ENCODE assay signal across 1 cellular context in the genomic region with DNA sequence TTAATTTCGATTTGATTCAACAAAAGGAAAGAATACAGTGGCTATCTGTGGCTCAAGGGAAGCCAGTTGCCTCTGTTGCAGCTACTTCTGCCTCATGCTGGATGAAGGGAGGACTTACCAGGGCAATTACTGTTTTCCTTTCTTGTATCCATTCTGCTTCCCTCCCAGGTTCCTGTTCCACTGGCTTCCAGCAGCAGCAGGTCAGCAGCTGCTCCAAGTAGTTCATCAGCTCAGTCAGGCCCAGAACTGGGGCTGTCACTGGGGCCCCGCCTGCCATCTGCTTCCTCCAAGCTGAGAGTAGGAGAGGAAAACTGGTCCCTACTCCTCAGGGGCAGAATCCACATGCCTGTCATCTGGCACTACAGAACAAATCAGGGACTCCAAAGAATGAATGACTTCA.
TF ChIP-seq lines count a peak whose summit lies in the region.

No MANE protein-coding gene starts in this region.

TF ChIP-seq in IMR-90, 13 proteins besides CTCF, POLR2A, EP300 and RAD21:
- no peak for TF ChIP-seq CEBPB (IDR thresholded peaks at IDR 0.05; ENCODE audit: low read depth, low read length)
- no peak for TF ChIP-seq RCOR1 (IDR thresholded peaks at IDR 0.05; ENCODE audit: insufficient replicate concordance, low read length)
- TF ChIP-seq CHD1 (IDR thresholded peaks at IDR 0.05; ENCODE audit: low read depth, low read length): no peak
- TF ChIP-seq MAZ (IDR thresholded peaks at IDR 0.05; ENCODE audit: borderline replicate concordance, low read depth, low read length): no peak
- TF ChIP-seq RFX5 (IDR thresholded peaks at IDR 0.05; ENCODE audit: low read depth, low read length): no peak
- TF ChIP-seq NFE2L2 (IDR thresholded peaks at IDR 0.05; ENCODE audit: low read depth, low read length): no peak
- no peak for TF ChIP-seq SMC3 (IDR thresholded peaks at IDR 0.05; ENCODE audit: low read depth, low read length)
- TF ChIP-seq, protein P1, sequence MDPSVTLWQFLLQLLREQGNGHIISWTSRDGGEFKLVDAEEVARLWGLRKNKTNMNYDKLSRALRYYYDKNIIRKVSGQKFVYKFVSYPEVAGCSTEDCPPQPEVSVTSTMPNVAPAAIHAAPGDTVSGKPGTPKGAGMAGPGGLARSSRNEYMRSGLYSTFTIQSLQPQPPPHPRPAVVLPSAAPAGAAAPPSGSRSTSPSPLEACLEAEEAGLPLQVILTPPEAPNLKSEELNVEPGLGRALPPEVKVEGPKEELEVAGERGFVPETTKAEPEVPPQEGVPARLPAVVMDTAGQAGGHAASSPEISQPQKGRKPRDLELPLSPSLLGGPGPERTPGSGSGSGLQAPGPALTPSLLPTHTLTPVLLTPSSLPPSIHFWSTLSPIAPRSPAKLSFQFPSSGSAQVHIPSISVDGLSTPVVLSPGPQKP (IDR thresholded peaks at IDR 0.05; ENCODE audit: borderline replicate concordance, low read depth, low read length): no peak
- no peak for TF ChIP-seq FOS (IDR thresholded peaks at IDR 0.05; ENCODE audit: low read depth, low read length)
- TF ChIP-seq, protein P2, sequence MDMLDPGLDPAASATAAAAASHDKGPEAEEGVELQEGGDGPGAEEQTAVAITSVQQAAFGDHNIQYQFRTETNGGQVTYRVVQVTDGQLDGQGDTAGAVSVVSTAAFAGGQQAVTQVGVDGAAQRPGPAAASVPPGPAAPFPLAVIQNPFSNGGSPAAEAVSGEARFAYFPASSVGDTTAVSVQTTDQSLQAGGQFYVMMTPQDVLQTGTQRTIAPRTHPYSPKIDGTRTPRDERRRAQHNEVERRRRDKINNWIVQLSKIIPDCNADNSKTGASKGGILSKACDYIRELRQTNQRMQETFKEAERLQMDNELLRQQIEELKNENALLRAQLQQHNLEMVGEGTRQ (IDR thresholded peaks at IDR 0.05; ENCODE audit: low read depth, low read length): no peak
- no peak for TF ChIP-seq MXI1 (IDR thresholded peaks at IDR 0.05; ENCODE audit: borderline replicate concordance, low read depth, low read length)
- no peak for TF ChIP-seq MAFK (IDR thresholded peaks at IDR 0.05; ENCODE audit: low read depth, low read length)
- TF ChIP-seq BHLHE40 (IDR thresholded peaks at IDR 0.05; ENCODE audit: low read depth, low read length): no peak
TF ChIP-seq in IMR-90: peak in this region for 0.
